Comparison of ENCODE assay signal across 8 cellular contexts in genomic region chr12:12812605-12813119, GRCh38. TPM values are rescaled to one million over a fixed set of nuclear protein-coding genes. Genes with fewer than 3 reads are reported as not detected.
DNase-seq lines count a peak whose midpoint lies in the region; ATAC-seq lines count a peak whose summit lies in the region.

No MANE protein-coding gene starts in this region.

- H3K4me3 ChIP-seq in iPS-15b (ENCODE audit: low read depth, low read length) = peak overlapping the region; percentile 77

- no peak overlapping the region for H3K9ac ChIP-seq in iPS-15b (ENCODE audit: low read depth, low read length)

- H3K36me3 Mint-ChIP-seq in activated CD4-positive, alpha-beta T cell treated with anti-CD3 and anti-CD28 coated beads, Interleukin-2, amount 10 ng/mL, durations not matched to agents 7 days and 5 days (ENCODE audit: low read depth) = peaks cover 24% of the 10 kb centered on the region
- H3K36me3 Mint-ChIP-seq in T-helper 17 cell (ENCODE audit: low read depth) = peaks cover 14% of the 10 kb centered on the region
- peaks cover 16% of the 10 kb centered on the region for H3K36me3 Mint-ChIP-seq in stimulated activated memory B cell treated with anti-CD40 and anti-IgM and Interleukin-4, amounts not matched to agents 10 μg/mL and 1 μg/mL and 100 μg/mL, for 72 hours

- H3K9me3 Mint-ChIP-seq in activated CD4-positive, alpha-beta T cell treated with anti-CD3 and anti-CD28 coated beads, Interleukin-2, amount 10 ng/mL, durations not matched to agents 7 days and 5 days = no peaks in the 10 kb centered on the region
- no peaks in the 10 kb centered on the region for H3K9me3 Mint-ChIP-seq in stimulated activated memory B cell treated with anti-CD40 and anti-IgM and Interleukin-4, amounts not matched to agents 10 μg/mL and 1 μg/mL and 100 μg/mL, for 72 hours

- peak overlapping the region; percentile 86 for H3K4me3 Mint-ChIP-seq in activated CD4-positive, alpha-beta T cell treated with anti-CD3 and anti-CD28 coated beads, Interleukin-2, amount 10 ng/mL, durations not matched to agents 7 days and 5 days
- peak overlapping the region; percentile 97 for H3K4me3 Mint-ChIP-seq in T-helper 17 cell
- H3K4me3 Mint-ChIP-seq in stimulated activated memory B cell treated with anti-CD40 and anti-IgM and Interleukin-4, amounts not matched to agents 10 μg/mL and 1 μg/mL and 100 μg/mL, for 72 hours = no peak overlapping the region

- H3K9me3 ChIP-seq in T-helper 17 cell (ENCODE audit: control insufficient read depth, low read length, poor library complexity, severe bottlenecking) (no peaks in the 10 kb centered on the region), iPS-15b (ENCODE audit: control insufficient read depth, insufficient read depth, low read length) (no peaks in the 10 kb centered on the region)

- no peak for ATAC-seq in T-helper 17 cell
- ATAC-seq in stimulated activated memory B cell treated with anti-CD40 and anti-IgM and Interleukin-4, amounts not matched to agents 10 μg/mL and 1 μg/mL and 100 μg/mL, for 72 hours = no peak
- no peak for ATAC-seq in HG03439 (IDR thresholded peaks at IDR 0.05; ENCODE audit: unreplicated experiment)
- ATAC-seq in activated CD4-positive, CD25-positive, alpha-beta regulatory T cell treated with anti-CD3 and anti-CD28 coated beads, Interleukin-2, amount 50 U/mL, for 24 hours = no peak

- peak overlapping the region; percentile 89 for H3K27ac Mint-ChIP-seq in activated CD4-positive, alpha-beta T cell treated with anti-CD3 and anti-CD28 coated beads, Interleukin-2, amount 10 ng/mL, durations not matched to agents 7 days and 5 days
- H3K27ac Mint-ChIP-seq in T-helper 17 cell = peak overlapping the region; percentile 97
- H3K27ac Mint-ChIP-seq in stimulated activated memory B cell treated with anti-CD40 and anti-IgM and Interleukin-4, amounts not matched to agents 10 μg/mL and 1 μg/mL and 100 μg/mL, for 72 hours = peak overlapping the region; percentile 91

- POLR2A ChIA-PET in activated CD4-positive, alpha-beta T cell treated with anti-CD3 and anti-CD28 coated beads, Interleukin-2, amount 10 ng/mL, durations not matched to agents 7 days and 5 days (lab: Charles Lee) = interaction anchor here (0.6 kb wide), 1 partner anchor 474 kb away, joined by 9 read pairs; no protein-coding TSS in a partner anchor

- no peaks in the 10 kb centered on the region for H3K27me3 Mint-ChIP-seq in activated CD4-positive, alpha-beta T cell treated with anti-CD3 and anti-CD28 coated beads, Interleukin-2, amount 10 ng/mL, durations not matched to agents 7 days and 5 days
- H3K27me3 Mint-ChIP-seq in T-helper 17 cell = no peaks in the 10 kb centered on the region
- H3K27me3 Mint-ChIP-seq in stimulated activated memory B cell treated with anti-CD40 and anti-IgM and Interleukin-4, amounts not matched to agents 10 μg/mL and 1 μg/mL and 100 μg/mL, for 72 hours = no peaks in the 10 kb centered on the region

- no peak for DNase-seq in activated CD4-positive, alpha-beta T cell treated with anti-CD3 and anti-CD28 coated beads, Interleukin-2, amount 10 ng/mL, durations not matched to agents 7 days and 5 days
- DNase-seq in activated CD4-positive, alpha-beta T cell treated with anti-CD3 and anti-CD28 coated beads, Interleukin-2, amount 50 U/mL, for 1 hour = no peak
- DNase-seq in T-helper 17 cell = no peak
- no peak for DNase-seq in amniotic stem cell (lab: John Stamatoyannopoulos, UW)

- CTCF ChIA-PET in activated CD4-positive, alpha-beta T cell treated with anti-CD3 and anti-CD28 coated beads, Interleukin-2, amount 10 ng/mL, durations not matched to agents 7 days and 5 days (lab: Charles Lee) = interaction anchor here (0.8 to 2.5 kb wide), 10 partner anchors 9 to 461 kb away, joined by 3 to 12 read pairs (median 6); no protein-coding TSS in a partner anchor

- no peaks in the 10 kb centered on the region for H3K27me3 ChIP-seq in iPS-15b (ENCODE audit: control insufficient read depth, insufficient read depth, low read length)

- peaks cover 84% of the 10 kb centered on the region for H3K4me1 Mint-ChIP-seq in activated CD4-positive, alpha-beta T cell treated with anti-CD3 and anti-CD28 coated beads, Interleukin-2, amount 10 ng/mL, durations not matched to agents 7 days and 5 days
- H3K4me1 Mint-ChIP-seq in T-helper 17 cell = peaks cover 49% of the 10 kb centered on the region
- H3K4me1 Mint-ChIP-seq in stimulated activated memory B cell treated with anti-CD40 and anti-IgM and Interleukin-4, amounts not matched to agents 10 μg/mL and 1 μg/mL and 100 μg/mL, for 72 hours = peaks cover 66% of the 10 kb centered on the region

- H3K36me3 ChIP-seq in iPS-15b (ENCODE audit: control insufficient read depth, insufficient read depth, low read length) = no peaks in the 10 kb centered on the region

- H3K4me1 ChIP-seq in iPS-15b (ENCODE audit: control insufficient read depth, insufficient read depth, low read length) = no peaks in the 10 kb centered on the region

RNA-seq across cellular contexts. Expression of gene DDX47, which starts 0.5 kb away (rescaled TPM):
- total RNA-seq in activated CD4-positive, alpha-beta T cell treated with anti-CD3 and anti-CD28 coated beads, Interleukin-2, amount 10 ng/mL, durations not matched to agents 7 days and 5 days = 10 to 100 TPM; 54.5 to 59.0 TPM
- total RNA-seq in T-helper 17 cell = 100 to 1,000 TPM; 135 to 141 TPM

RNA-seq across cellular contexts. Expression of gene APOLD1, which starts 27.2 kb away (rescaled TPM):
- 10 to 100 TPM; 14.4 to 15.5 TPM for total RNA-seq in activated CD4-positive, alpha-beta T cell treated with anti-CD3 and anti-CD28 coated beads, Interleukin-2, amount 10 ng/mL, durations not matched to agents 7 days and 5 days
- 1 to 10 TPM; 3.1 to 5.1 TPM for total RNA-seq in T-helper 17 cell
